8 cellular contexts compared by ENCODE assay signal in the genomic region with DNA sequence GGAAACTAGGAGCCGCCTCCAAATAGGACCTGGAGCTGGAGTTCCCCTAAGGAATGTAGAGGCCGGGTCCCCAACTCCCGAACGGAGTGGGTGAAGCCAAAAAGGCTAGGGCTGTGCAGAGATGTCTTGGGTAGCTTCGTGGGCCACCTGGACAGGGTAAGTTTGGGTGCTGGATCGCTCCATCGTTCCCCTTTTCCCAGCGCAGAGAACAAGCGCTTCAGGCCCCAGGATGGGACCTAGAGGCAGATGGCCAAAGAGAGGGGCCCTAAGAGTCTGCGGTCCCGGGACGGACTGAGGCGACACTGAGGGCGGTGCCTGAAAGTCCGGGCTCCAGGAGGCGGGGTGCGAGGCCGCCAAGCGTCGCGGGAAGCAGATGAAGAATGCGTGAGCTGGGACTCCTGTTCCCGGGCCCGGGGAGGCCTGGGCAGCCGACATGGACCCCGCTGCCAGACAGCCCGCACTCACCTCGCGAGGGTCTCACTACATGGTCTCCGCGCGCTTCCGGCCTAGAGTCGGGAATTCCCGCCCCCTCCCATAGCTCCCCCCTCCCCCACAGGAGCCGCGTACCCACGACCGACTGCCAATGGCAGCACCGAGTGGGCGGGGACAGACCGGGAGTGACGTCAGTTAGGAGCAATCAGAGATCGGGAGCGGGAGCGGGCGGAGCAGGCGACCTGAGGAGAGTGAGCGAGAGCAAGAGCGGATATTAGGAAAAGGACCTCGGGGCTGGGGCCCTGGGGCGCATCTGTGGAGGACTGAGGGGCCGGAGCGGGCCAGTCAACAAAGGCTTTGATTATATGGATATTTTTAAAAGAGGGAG. TPM values are rescaled to one million over a fixed set of nuclear protein-coding genes. Genes with fewer than 3 reads are reported as not detected.
A peak's percentile ranks its signal among the peaks of the same experiment; 100 is the strongest.
DNase-seq lines count a peak whose midpoint lies in the region; ATAC-seq and TF ChIP-seq lines count a peak whose summit lies in the region.

A gene with protein sequence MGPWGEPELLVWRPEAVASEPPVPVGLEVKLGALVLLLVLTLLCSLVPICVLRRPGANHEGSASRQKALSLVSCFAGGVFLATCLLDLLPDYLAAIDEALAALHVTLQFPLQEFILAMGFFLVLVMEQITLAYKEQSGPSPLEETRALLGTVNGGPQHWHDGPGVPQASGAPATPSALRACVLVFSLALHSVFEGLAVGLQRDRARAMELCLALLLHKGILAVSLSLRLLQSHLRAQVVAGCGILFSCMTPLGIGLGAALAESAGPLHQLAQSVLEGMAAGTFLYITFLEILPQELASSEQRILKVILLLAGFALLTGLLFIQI (minus strand): TSS at position 508 of the 820 bp plus-strand sequence. CDS start 822 bp downstream, outside the sequence.

- peak; percentile 35 for ATAC-seq in GM21786 (IDR thresholded peaks at IDR 0.05; ENCODE audit: unreplicated experiment)
- peak; percentile 55 to 63 for ATAC-seq in activated T-cell treated with anti-CD3 and anti-CD28 coated beads, Interleukin-2, amount 50 U/mL, for 72 hours (replicated peaks in 1 of 2)

- no peaks in the 10 kb centered on the region for H3K9me3 Mint-ChIP-seq in activated T-cell treated with anti-CD3 and anti-CD28 coated beads, Interleukin-2, amount 50 U/mL, for 72 hours

- H3K27me3 ChIP-seq in esophagus muscularis mucosa: no peaks in the 10 kb centered on the region

- peaks cover 0 to 21% (median 19%) of the 10 kb centered on the region in 4 donors for H3K36me3 ChIP-seq in esophagus muscularis mucosa

- 2% methylated on average over 12 of the region's 54 CpGs for WGBS in esophagus muscularis mucosa

- peak within 1 kb of the TSS; percentile 94 to 96 (median 95) for H3K27ac ChIP-seq in esophagus muscularis mucosa (replicated peaks in 1 of 4)

- peaks cover 83% of the 10 kb centered on the region for H3K4me1 Mint-ChIP-seq in activated T-cell treated with anti-CD3 and anti-CD28 coated beads, Interleukin-2, amount 50 U/mL, for 72 hours (ENCODE audit: low read depth)

- no peaks in the 10 kb centered on the region for H3K9me3 ChIP-seq in esophagus muscularis mucosa

- TF ChIP-seq EP300 in esophagus muscularis mucosa (IDR thresholded peaks at IDR 0.05): no peak

- intact Hi-C loops in esophagus muscularis mucosa (cut with DNase I): no loop called here

- peak; percentile 98 for DNase-seq in DMS153 (lab: John Stamatoyannopoulos, UW)
- DNase-seq in LNCaP clone FGC (ENCODE audit: low read depth): peak; percentile 93
- peak; percentile 93 for DNase-seq in RPMI7951 (ENCODE audit: low read depth)
- DNase-seq in activated T-cell treated with anti-CD3 and anti-CD28 coated beads, Interleukin-2, amount 50 U/mL, for 72 hours: peak; percentile 95 to 97
- peak; percentile 100 for DNase-seq in esophagus muscularis mucosa (ENCODE audit: extremely low spot score)
- peak; percentile 97 for DNase-seq in myocyte (ENCODE audit: low read depth)
- DNase-seq in stimulated activated CD8-positive, alpha-beta memory T cell treated with anti-CD3 and anti-CD28 coated beads, Interleukin-7, amount 100 ng/mL, for 4 hours (ENCODE audit: low read depth in 2 of 2): peak; percentile 88 to 89

- H3K27ac Mint-ChIP-seq in activated T-cell treated with anti-CD3 and anti-CD28 coated beads, Interleukin-2, amount 50 U/mL, for 72 hours: peak within 1 kb of the TSS; percentile 48

- H3K4me3 ChIP-seq in LNCaP clone FGC (ENCODE audit: low read depth, low read length) (peak within 1 kb of the TSS; percentile 93), esophagus muscularis mucosa (peak within 1 kb of the TSS; percentile 68 to 92 (median 74))

- TF ChIP-seq CTCF in LNCaP clone FGC (IDR thresholded peaks at IDR 0.05; ENCODE audit: control insufficient read depth, extremely low read depth, insufficient read depth): no peak
- TF ChIP-seq CTCF in esophagus muscularis mucosa (IDR thresholded peaks at IDR 0.05): no peak

- TF ChIP-seq POLR2A in esophagus muscularis mucosa (IDR thresholded peaks at IDR 0.05; ENCODE audit: low read depth): peak; percentile 72

- peaks cover 3 to 12% of the 10 kb centered on the region in 2 donors for H3K36me3 Mint-ChIP-seq in activated T-cell treated with anti-CD3 and anti-CD28 coated beads, Interleukin-2, amount 50 U/mL, for 72 hours (ENCODE audit: insufficient read depth in 2 of 2)

- peak within 1 kb of the TSS; percentile 74 to 85 for H3K4me3 Mint-ChIP-seq in activated T-cell treated with anti-CD3 and anti-CD28 coated beads, Interleukin-2, amount 50 U/mL, for 72 hours

- H3K4me1 ChIP-seq in esophagus muscularis mucosa: peaks cover 50 to 74% (median 68%) of the 10 kb centered on the region in 4 donors

- H3K27me3 Mint-ChIP-seq in activated T-cell treated with anti-CD3 and anti-CD28 coated beads, Interleukin-2, amount 50 U/mL, for 72 hours (ENCODE audit: low read depth): no peaks in the 10 kb centered on the region

RNA-seq across cellular contexts. Expression of the gene that starts here (rescaled TPM):
- 70.4 and 95.4 TPM in 2 replicates for total RNA-seq in RPMI7951 (2014; rRNA removed; shearing (Covaris generic))
- total RNA-seq in activated T-cell treated with anti-CD3 and anti-CD28 coated beads, Interleukin-2, amount 50 U/mL, for 72 hours: 10 to 100 TPM; 86.5 to 90.7 TPM
- total RNA-seq in esophagus muscularis mucosa: 100 to 1,000 TPM in 3 of 4 donors, 10 to 100 TPM in 1; 74.3 to 114 (median 104) TPM
- 64.4 and 69.9 TPM in 2 replicates for total RNA-seq in myocyte
- polyA plus RNA-seq in myocyte (2012): 92.9 TPM

Comparison
In these comparisons a context has a peak if more than half of its experiments do, and no peak if none do; other contexts are left out.
1. Peak in every context shown above with its lines: DNase-seq, ATAC-seq, H3K4me3 ChIP-seq and H3K27ac ChIP-seq.